In genomic region chr2:17672583-17673317, GRCh38 we compare ENCODE assay signal across 14 cellular contexts.
A peak's percentile ranks its signal among the peaks of the same experiment; 100 is the strongest.
DNase-seq lines count a peak whose midpoint lies in the region; ATAC-seq, FAIRE-seq and TF ChIP-seq lines count a peak whose summit lies in the region.
"Had no signal": no experiment of that assay in that cellular context is flagged by ENCODE, and none has a peak within 500 bp of the region (broad histone marks: within the 10 kb centered on the region; RNA-seq: fewer than 3 reads in every experiment).

No MANE protein-coding gene starts in this region.

- H3K4me1 Mint-ChIP-seq in activated T-helper 17 cell treated with anti-CD3 and anti-CD28 coated beads, Interleukin-2, amount 50 U/mL, for 72 hours = no peaks in the 10 kb centered on the region
- no peaks in the 10 kb centered on the region for H3K4me1 Mint-ChIP-seq in effector memory CD8-positive, alpha-beta T cell (ENCODE audit: low read depth in 2 of 2)
- H3K4me1 Mint-ChIP-seq: activated B cell treated with CpG ODN at 0.5 μM for 24 hours; stimulated activated naive B cell treated with anti-CD40 and anti-IgM and Interleukin-4, amounts not matched to agents 10 μg/mL and 1 μg/mL and 100 μg/mL, for 72 hours had no signal

- H3K4me2 ChIP-seq in HCT116 (ENCODE audit: low read length) (no peak overlapping the region), keratinocyte (ENCODE audit: control insufficient read depth, extremely low read depth, insufficient read depth, low read depth, low read length) (no peak overlapping the region)

- no peak overlapping the region for H3K4me3 ChIP-seq in HCT116 (replicated peaks in 1 of 2; ENCODE audit: low read depth in 1 of 2, low read length in 2 of 2)
- H3K4me3 ChIP-seq in keratinocyte (ENCODE audit: control insufficient read depth in 2 of 3, extremely low read depth in 1 of 3, insufficient read depth in 2 of 3, low read depth in 1 of 3, low read length in 3 of 3) = no peak overlapping the region
- no peak overlapping the region for H3K4me3 ChIP-seq in sigmoid colon

- H3K4me3 Mint-ChIP-seq in activated T-helper 17 cell treated with anti-CD3 and anti-CD28 coated beads, Interleukin-2, amount 50 U/mL, for 72 hours = peak overlapping the region; percentile 25
- no peak overlapping the region for H3K4me3 Mint-ChIP-seq in effector memory CD8-positive, alpha-beta T cell
- H3K4me3 Mint-ChIP-seq: activated B cell treated with CpG ODN at 0.5 μM for 24 hours; stimulated activated naive B cell treated with anti-CD40 and anti-IgM and Interleukin-4, amounts not matched to agents 10 μg/mL and 1 μg/mL and 100 μg/mL, for 72 hours had no signal

- TF ChIP-seq RAD21 in HCT116 (IDR thresholded peaks at IDR 0.05; ENCODE audit: low read depth) = no peak

- H3K9me3 Mint-ChIP-seq in activated T-helper 17 cell treated with anti-CD3 and anti-CD28 coated beads, Interleukin-2, amount 50 U/mL, for 72 hours = no peaks in the 10 kb centered on the region
- no peaks in the 10 kb centered on the region for H3K9me3 Mint-ChIP-seq in effector memory CD8-positive, alpha-beta T cell
- H3K9me3 Mint-ChIP-seq: activated B cell treated with CpG ODN at 0.5 μM for 24 hours; stimulated activated naive B cell treated with anti-CD40 and anti-IgM and Interleukin-4, amounts not matched to agents 10 μg/mL and 1 μg/mL and 100 μg/mL, for 72 hours had no signal

- H3K27me3 ChIP-seq in HCT116 (ENCODE audit: insufficient read depth, low read length) (no peaks in the 10 kb centered on the region), keratinocyte (ENCODE audit: control insufficient read depth, extremely low read depth, insufficient read depth, low read length) (no peaks in the 10 kb centered on the region), sigmoid colon (no peaks in the 10 kb centered on the region)

- POLR2A ChIA-PET in HCT116 (lab: Charles Lee) = no interaction called here

- WGBS in sigmoid colon, 2 donors = 84% methylated on average over 7 of the region's 7 CpGs

- H3K9me1 ChIP-seq in keratinocyte (ENCODE audit: control insufficient read depth, extremely low read depth, insufficient read depth, low read length) = no peaks in the 10 kb centered on the region

- peak; percentile 59; the same call in 1 of the 2 replicates for ATAC-seq in HCT116
- peak; percentile 94 for ATAC-seq in activated T-helper 17 cell treated with anti-CD3 and anti-CD28 coated beads, Interleukin-2, amount 50 U/mL, for 72 hours (replicated peaks)
- ATAC-seq in effector memory CD8-positive, alpha-beta T cell (replicated peaks) = no peak
- ATAC-seq in HG03108 (IDR thresholded peaks at IDR 0.05; ENCODE audit: unreplicated experiment) = no peak
- ATAC-seq: Panc1; stimulated activated naive B cell treated with anti-CD40 and anti-IgM and Interleukin-4, amounts not matched to agents 10 μg/mL and 1 μg/mL and 100 μg/mL, for 72 hours had no signal

- dilution Hi-C loops in keratinocyte (cut with MboI; ENCODE audit: extremely low pct_ligation_motif_present, low sequenced_read_pairs) = no loop called here

- peaks cover 4 to 22% of the 10 kb centered on the region in 2 experiments; a peak in 2 of 4 replicates for H3K36me3 ChIP-seq in HCT116 (ENCODE audit: control insufficient read depth in 1 of 2, insufficient read depth in 2 of 2, low read length in 2 of 2)
- H3K36me3 ChIP-seq in keratinocyte (ENCODE audit: control insufficient read depth in 2 of 2, extremely low read depth in 1 of 2, insufficient read depth in 2 of 2, low read length in 2 of 2) = peaks cover 2 to 8% of the 10 kb centered on the region in 2 experiments
- peaks cover 0 to 24% (median 1%) of the 10 kb centered on the region in 4 donors for H3K36me3 ChIP-seq in sigmoid colon

- H4K20me1 ChIP-seq in HCT116 (ENCODE audit: insufficient read depth) (no peaks in the 10 kb centered on the region), keratinocyte (ENCODE audit: control insufficient read depth, extremely low read depth, insufficient read depth, low read length) (no peaks in the 10 kb centered on the region)

- no peaks in the 10 kb centered on the region for H3K9me2 ChIP-seq in HCT116 (ENCODE audit: insufficient read depth)

- H3K9me3 ChIP-seq in HCT116 (ENCODE audit: control insufficient read depth in 1 of 2, insufficient read depth in 1 of 2, low read depth in 1 of 2, low read length in 2 of 2) = no peaks in the 10 kb centered on the region
- H3K9me3 ChIP-seq in keratinocyte (ENCODE audit: control insufficient read depth, low read depth, low read length) = no peaks in the 10 kb centered on the region
- H3K9me3 ChIP-seq in sigmoid colon = no peaks in the 10 kb centered on the region

- no peak for TF ChIP-seq EP300 in sigmoid colon (IDR thresholded peaks at IDR 0.05)

- intact Hi-C loops in HCT116 (cut with micrococcal nuclease) (loop anchor here (10.0 kb wide), 1 partner anchor 498 kb away; no protein-coding TSS in a partner anchor), sigmoid colon (cut with DNase I) (no loop called here)

- H3K36me3 Mint-ChIP-seq in activated T-helper 17 cell treated with anti-CD3 and anti-CD28 coated beads, Interleukin-2, amount 50 U/mL, for 72 hours (ENCODE audit: low read depth) = peaks cover 55% of the 10 kb centered on the region
- peaks cover 8% of the 10 kb centered on the region for H3K36me3 Mint-ChIP-seq in effector memory CD8-positive, alpha-beta T cell (ENCODE audit: insufficient read depth)

- peak in 1 of 3 experiments; percentile 12; a peak in 1 of 6 replicates for TF ChIP-seq CTCF in HCT116 (IDR thresholded peaks at IDR 0.05 in 2 of 3, conservative IDR thresholded peaks at IDR 0.05 in 1 of 3; ENCODE audit: borderline replicate concordance in 1 of 3, insufficient read depth in 1 of 3, low read depth in 2 of 3, low read length in 2 of 3)
- TF ChIP-seq CTCF in keratinocyte (optimal IDR thresholded peaks at IDR 0.05 in 1 of 3, IDR thresholded peaks at IDR 0.05 in 1 of 3, conservative IDR thresholded peaks at IDR 0.05 in 1 of 3; ENCODE audit: extremely low read depth in 1 of 3, insufficient read depth in 2 of 3, low read length in 3 of 3) = no peak
- TF ChIP-seq CTCF in sigmoid colon (IDR thresholded peaks at IDR 0.05) = no peak

- no peak overlapping the region for H2AFZ ChIP-seq in HCT116 (ENCODE audit: low read depth, low read length, poor library complexity, severe bottlenecking)
- H2AFZ ChIP-seq in keratinocyte (ENCODE audit: control insufficient read depth, low read length) = no peak overlapping the region

- H3K79me2 ChIP-seq in HCT116 (ENCODE audit: insufficient read depth, low read length) = no peaks in the 10 kb centered on the region
- H3K79me2 ChIP-seq in keratinocyte (ENCODE audit: control insufficient read depth, insufficient read depth, low read length) = no peaks in the 10 kb centered on the region

- peak overlapping the region; percentile 52 for H3K27ac Mint-ChIP-seq in activated T-helper 17 cell treated with anti-CD3 and anti-CD28 coated beads, Interleukin-2, amount 50 U/mL, for 72 hours
- peak overlapping the region in 1 of 2 donors; percentile 79 for H3K27ac Mint-ChIP-seq in effector memory CD8-positive, alpha-beta T cell
- H3K27ac Mint-ChIP-seq: activated B cell treated with CpG ODN at 0.5 μM for 24 hours; stimulated activated naive B cell treated with anti-CD40 and anti-IgM and Interleukin-4, amounts not matched to agents 10 μg/mL and 1 μg/mL and 100 μg/mL, for 72 hours had no signal

- 0 out of 4 replicates have a peak, but pooled peaks cover 0 to 3% of the 10 kb centered on the region in 2 experiments for H3K4me1 ChIP-seq in HCT116 (ENCODE audit: control insufficient read depth in 1 of 2, insufficient read depth in 2 of 2, low read length in 2 of 2)
- no peaks in the 10 kb centered on the region for H3K4me1 ChIP-seq in keratinocyte (ENCODE audit: control insufficient read depth, extremely low read depth, insufficient read depth, low read length)
- H3K4me1 ChIP-seq in sigmoid colon = no peaks in the 10 kb centered on the region

- CTCF ChIA-PET in HCT116 (lab: Charles Lee) = interaction anchor here (1.2 to 4.0 kb wide), 5 partner anchors 10 to 898 kb away, joined by 4 to 41 read pairs (median 14); no protein-coding TSS in a partner anchor

- no peak overlapping the region for H3K27ac ChIP-seq in HCT116 (ENCODE audit: low read depth, low read length)
- H3K27ac ChIP-seq in keratinocyte (ENCODE audit: control insufficient read depth, insufficient read depth, low read length) = no peak overlapping the region
- H3K27ac ChIP-seq in sigmoid colon = no peak overlapping the region

- no TSS peak for BruUV-seq in HCT116 (replicated peaks; lab: Mats Ljungman, UMichigan)

- peak; percentile 52 for FAIRE-seq in keratinocyte (lab: Jason Lieb, UNC)
- FAIRE-seq: small intestine had no signal

- DNase-seq in EH (ENCODE audit: low read depth) = peak; percentile 62
- no peak for DNase-seq in HCT116 (ENCODE audit: low read depth, low spot score)
- DNase-seq in keratinocyte (ENCODE audit: low read depth, low spot score) = no peak
- no peak for DNase-seq in effector memory CD8-positive, alpha-beta T cell
- DNase-seq in C1 segment of cervical spinal cord (lab: John Stamatoyannopoulos, UW) = no peak
- DNase-seq in sigmoid colon = no peak
- DNase-seq: activated B cell treated with CpG ODN at 0.5 μM for 24 hours; amygdala; NCI-H187; small intestine; stimulated activated naive B cell treated with anti-CD40 and anti-IgM and Interleukin-4, amounts not matched to agents 10 μg/mL and 1 μg/mL and 100 μg/mL, for 72 hours had no signal

- RAD21 ChIA-PET in HCT116 (lab: Charles Lee; ENCODE audit: low non-redundant PET in 1 of 2, low total read pairs in 2 of 2, uncharacterized antibody in 2 of 2, unreplicated experiment in 2 of 2) = no interaction called here

- TF ChIP-seq POLR2A in HCT116 (IDR thresholded peaks at IDR 0.05; ENCODE audit: borderline replicate concordance, extremely low read depth, insufficient read depth, insufficient read length) (no peak), sigmoid colon (IDR thresholded peaks at IDR 0.05) (no peak)

- H3K9ac ChIP-seq in HCT116 (ENCODE audit: low read length) (no peak overlapping the region), keratinocyte (ENCODE audit: control insufficient read depth, extremely low read depth, insufficient read depth, low read length) (no peak overlapping the region)

- H3K27me3 Mint-ChIP-seq in activated T-helper 17 cell treated with anti-CD3 and anti-CD28 coated beads, Interleukin-2, amount 50 U/mL, for 72 hours = no peaks in the 10 kb centered on the region
- H3K27me3 Mint-ChIP-seq in effector memory CD8-positive, alpha-beta T cell = no peaks in the 10 kb centered on the region
- H3K27me3 Mint-ChIP-seq: activated B cell treated with CpG ODN at 0.5 μM for 24 hours; stimulated activated naive B cell treated with anti-CD40 and anti-IgM and Interleukin-4, amounts not matched to agents 10 μg/mL and 1 μg/mL and 100 μg/mL, for 72 hours had no signal

Comparison
In these comparisons a context has a peak if more than half of its experiments do, and no peak if none do; other contexts are left out.
1. ATAC-seq: peak in HCT116 (single experiment) and activated T-helper 17 cell treated with anti-CD3 and anti-CD28 coated beads, Interleukin-2, amount 50 U/mL, for 72 hours (single experiment); none in effector memory CD8-positive, alpha-beta T cell (single experiment) and HG03108 (single experiment).